ENCODE assay signal across 8 cellular contexts in genomic region chr6:159729598-159729997, GRCh38. TPM values are rescaled to one million over a fixed set of nuclear protein-coding genes. Genes with fewer than 3 reads are reported as not detected.
DNase-seq lines count a peak whose midpoint lies in the region; ATAC-seq, FAIRE-seq and TF ChIP-seq lines count a peak whose summit lies in the region.

No MANE protein-coding gene starts in this region.

- FAIRE-seq in H54 (lab: Jason Lieb, UNC), result no peak

- peak overlapping the region; percentile 97 for H3K9ac ChIP-seq in SK-N-MC (ENCODE audit: insufficient read length)

- TF ChIP-seq CTCF in fibroblast of pulmonary artery (IDR thresholded peaks at IDR 0.05; ENCODE audit: low read length, missing control alignments), result no peak

- peaks cover 45% of the 10 kb centered on the region for H3K36me3 ChIP-seq in SK-N-MC (ENCODE audit: insufficient read depth, low read length)

- H3K27ac ChIP-seq in SK-N-MC, result no peak overlapping the region

- ATAC-seq in GM18861 (IDR thresholded peaks at IDR 0.05; ENCODE audit: unreplicated experiment), result peak; percentile 25
- ATAC-seq in stimulated activated effector memory CD8-positive, alpha-beta T cell treated with anti-CD3 and anti-CD28 coated beads, Interleukin-12 subunit alpha, Interleukin-12 subunit beta, amount 100 ng/mL, for 72 hours, result no peak
- no peak for ATAC-seq in esophagus mucosa

- H3K36me3 Mint-ChIP-seq in stimulated activated effector memory CD8-positive, alpha-beta T cell treated with anti-CD3 and anti-CD28 coated beads, Interleukin-12 subunit alpha, Interleukin-12 subunit beta, amount 100 ng/mL, for 72 hours, result peaks cover 82% of the 10 kb centered on the region

- H3K4me1 Mint-ChIP-seq in stimulated activated effector memory CD8-positive, alpha-beta T cell treated with anti-CD3 and anti-CD28 coated beads, Interleukin-12 subunit alpha, Interleukin-12 subunit beta, amount 100 ng/mL, for 72 hours, result peaks cover 40% of the 10 kb centered on the region

- TF ChIP-seq POLR2A in H54 (IDR thresholded peaks at IDR 0.05; ENCODE audit: low read depth, low read length), result no peak

- H3K9me3 ChIP-seq in SK-N-MC (ENCODE audit: low read depth, low read length), result no peaks in the 10 kb centered on the region

- peak overlapping the region; percentile 98 for H3K27ac Mint-ChIP-seq in stimulated activated effector memory CD8-positive, alpha-beta T cell treated with anti-CD3 and anti-CD28 coated beads, Interleukin-12 subunit alpha, Interleukin-12 subunit beta, amount 100 ng/mL, for 72 hours

- H3K4me3 ChIP-seq in SK-N-MC (peak overlapping the region; percentile 93), fibroblast of pulmonary artery (replicated peaks; ENCODE audit: low read depth, low read length) (peak overlapping the region; percentile 92)

- DNase-seq in A172 (ENCODE audit: low spot score) (peak; percentile 11), SK-N-MC (ENCODE audit: low read depth, low spot score) (no peak), fibroblast of pulmonary artery (ENCODE audit: low read depth) (peak; percentile 31), NCI-H146 treated with DMSO at 0.1 percent for 48 hours (lab: John Stamatoyannopoulos, UW; ENCODE audit: unreplicated experiment) (no peak), H54 (ENCODE audit: insufficient read length, low spot score) (no peak)
- no peak for DNase-seq in stimulated activated effector memory CD8-positive, alpha-beta T cell treated with anti-CD3 and anti-CD28 coated beads, Interleukin-12 subunit alpha, Interleukin-12 subunit beta, amount 100 ng/mL, for 72 hours (ENCODE audit: low spot score in 2 of 2)

- no peaks in the 10 kb centered on the region for H3K9me3 Mint-ChIP-seq in stimulated activated effector memory CD8-positive, alpha-beta T cell treated with anti-CD3 and anti-CD28 coated beads, Interleukin-12 subunit alpha, Interleukin-12 subunit beta, amount 100 ng/mL, for 72 hours

- peak overlapping the region; percentile 93 for H3K4me3 Mint-ChIP-seq in stimulated activated effector memory CD8-positive, alpha-beta T cell treated with anti-CD3 and anti-CD28 coated beads, Interleukin-12 subunit alpha, Interleukin-12 subunit beta, amount 100 ng/mL, for 72 hours

RNA-seq across cellular contexts. Expression of gene WTAP, which starts 2.3 kb away (rescaled TPM):
- 98.3 and 115 TPM in 2 replicates for total RNA-seq in A172 (2014; rRNA removed; shearing (Covaris generic))
- 71.0 TPM for total RNA-seq in esophagus mucosa

RNA-seq across cellular contexts. Expression of gene ACAT2, which starts 32.2 kb away (rescaled TPM):
- 45.3 and 46.1 TPM in 2 replicates for total RNA-seq in A172 (2014; rRNA removed; shearing (Covaris generic))
- 151 TPM for total RNA-seq in esophagus mucosa

RNA-seq across cellular contexts. Expression of gene SOD2, which starts 36.6 kb away (rescaled TPM):
- 155 and 160 TPM in 2 replicates for total RNA-seq in A172 (2014; rRNA removed; shearing (Covaris generic))
- total RNA-seq in esophagus mucosa, result 280 TPM

RNA-seq across cellular contexts. Expression of gene TCP1, which starts 59.8 kb away (rescaled TPM):
- 396 and 430 TPM in 2 replicates for total RNA-seq in A172 (2014; rRNA removed; shearing (Covaris generic))
- total RNA-seq in esophagus mucosa, result 120 TPM

Comparison
In these comparisons a context has a peak if more than half of its experiments do, and no peak if none do; other contexts are left out.
1. DNase-seq: peak in A172 (single experiment) and fibroblast of pulmonary artery (single experiment); none in SK-N-MC (single experiment), stimulated activated effector memory CD8-positive, alpha-beta T cell treated with anti-CD3 and anti-CD28 coated beads, Interleukin-12 subunit alpha, Interleukin-12 subunit beta, amount 100 ng/mL, for 72 hours (0 of 2), NCI-H146 treated with DMSO at 0.1 percent for 48 hours (single experiment) and H54 (single experiment).